1 cellular context compared by ENCODE assay signal in the genomic region with DNA sequence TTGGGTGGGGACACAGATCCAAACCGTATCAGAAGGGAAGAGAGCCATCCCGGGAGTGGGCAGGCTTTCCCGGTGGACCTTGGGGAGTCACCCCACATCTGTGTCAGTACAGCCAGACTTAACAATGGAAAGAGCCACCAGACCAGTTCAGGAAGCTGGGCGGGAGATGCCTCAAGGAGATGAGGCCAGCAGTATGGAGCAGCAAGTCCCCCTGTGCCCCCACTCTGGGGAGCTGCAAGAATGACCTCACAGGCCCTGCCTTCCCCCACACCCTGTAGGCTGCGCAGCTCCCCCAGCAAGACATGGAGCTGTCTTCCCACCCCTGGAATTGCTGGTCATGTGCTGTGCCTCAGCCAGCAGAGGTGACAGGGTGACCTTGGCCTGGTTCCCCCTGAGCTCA.
TF ChIP-seq lines count a peak whose summit lies in the region.

No MANE protein-coding gene starts in this region.

TF ChIP-seq in H1, 55 proteins besides CTCF, POLR2A, EP300 and RAD21:
- TF ChIP-seq, protein P1, sequence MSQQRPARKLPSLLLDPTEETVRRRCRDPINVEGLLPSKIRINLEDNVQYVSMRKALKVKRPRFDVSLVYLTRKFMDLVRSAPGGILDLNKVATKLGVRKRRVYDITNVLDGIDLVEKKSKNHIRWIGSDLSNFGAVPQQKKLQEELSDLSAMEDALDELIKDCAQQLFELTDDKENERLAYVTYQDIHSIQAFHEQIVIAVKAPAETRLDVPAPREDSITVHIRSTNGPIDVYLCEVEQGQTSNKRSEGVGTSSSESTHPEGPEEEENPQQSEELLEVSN (IDR thresholded peaks at IDR 0.05), result no peak
- TF ChIP-seq TBP (IDR thresholded peaks at IDR 0.05; ENCODE audit: low read depth, low read length), result no peak
TF ChIP-seq in H1: peak in this region for 0.
